ENCODE assay signal across 17 cellular contexts in the genomic region with DNA sequence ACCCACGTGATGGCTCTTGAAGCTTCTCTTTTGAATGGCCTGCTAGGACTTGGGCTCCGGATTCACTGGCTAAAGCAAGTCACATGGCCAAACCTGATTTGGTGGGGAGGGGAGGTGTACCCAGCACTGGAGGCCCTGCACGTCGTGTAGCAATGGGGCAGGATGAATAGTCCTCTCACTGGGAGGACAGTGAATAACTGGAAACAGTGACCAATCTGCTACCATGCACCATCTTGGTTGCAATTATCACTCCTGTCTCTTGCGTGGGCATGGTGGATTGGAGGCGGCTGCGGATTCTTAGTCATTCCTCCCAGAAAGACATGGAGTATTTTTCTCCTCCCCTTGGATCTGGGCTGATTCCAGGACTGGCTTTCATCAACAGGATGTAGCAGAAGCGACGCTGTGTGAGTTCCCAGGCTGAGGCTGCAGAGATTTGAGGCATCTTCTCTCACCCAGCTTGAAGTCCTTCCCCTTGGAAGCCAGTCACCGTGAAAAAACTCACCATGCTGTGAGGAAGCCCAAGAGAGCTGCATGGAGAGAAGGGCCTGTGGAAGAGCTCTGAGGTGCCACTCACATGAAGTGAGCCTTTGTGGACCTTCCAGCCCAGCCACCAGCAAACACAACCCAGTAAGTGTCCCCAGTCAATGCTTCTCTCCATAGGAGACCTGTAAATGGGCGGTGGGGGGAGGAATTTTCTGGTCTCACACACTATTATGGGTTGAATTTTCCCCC.
DNase-seq lines count a peak whose midpoint lies in the region; ATAC-seq, FAIRE-seq and TF ChIP-seq lines count a peak whose summit lies in the region.
"Had no signal": no experiment of that assay in that cellular context is flagged by ENCODE, and none has a peak within 500 bp of the region (broad histone marks: within the 10 kb centered on the region; RNA-seq: fewer than 3 reads in every experiment).

No MANE protein-coding gene starts in this region.

- H3K27me3 ChIP-seq in right lobe of liver, result no peaks in the 10 kb centered on the region
- H3K27me3 ChIP-seq in HepG2 (ENCODE audit: control insufficient read depth in 1 of 2, insufficient read depth in 2 of 2, low read length in 2 of 2), result no peaks in the 10 kb centered on the region
- H3K27me3 ChIP-seq in CD4-positive, alpha-beta T cell (ENCODE audit: control insufficient read depth, insufficient read depth, low read length), result no peaks in the 10 kb centered on the region
- H3K27me3 ChIP-seq: colonic mucosa, tibial artery had no signal

- H3K4me1 ChIP-seq in right lobe of liver (no peaks in the 10 kb centered on the region), HepG2 (ENCODE audit: insufficient read depth, low read length) (peaks cover 56% of the 10 kb centered on the region), kidney (ENCODE audit: control insufficient read depth in 1 of 2, insufficient read depth in 1 of 2, low read depth in 1 of 2, low read length in 2 of 2) (no peaks in the 10 kb centered on the region)
- H3K4me1 ChIP-seq: colonic mucosa, HAP-1 had no signal

- POLR2A ChIA-PET in HepG2 (lab: Yijun Ruan, JAX) (no interaction called here), WTC11 (lab: Charles Lee) (no interaction called here)
- POLR2A ChIA-PET in CD4-positive, alpha-beta T cell (lab: Charles Lee), result no interaction called here

- no peak overlapping the region for H3K27ac ChIP-seq in right lobe of liver
- H3K27ac ChIP-seq in HepG2 (ENCODE audit: extremely low read length, insufficient read depth, low read length), result no peak overlapping the region
- no peak overlapping the region for H3K27ac ChIP-seq in kidney (ENCODE audit: low read depth in 2 of 2, low read length in 2 of 2)
- H3K27ac ChIP-seq in CD4-positive, alpha-beta T cell (ENCODE audit: low read depth, low read length), result no peak overlapping the region
- H3K27ac ChIP-seq: colonic mucosa, tibial artery had no signal

- H4K20me1 ChIP-seq in HepG2 (ENCODE audit: insufficient read depth, low read length), result no peaks in the 10 kb centered on the region

- WGBS in right lobe of liver (ENCODE audit: insufficient coverage, low coverage, low lambda C conversion rate, missing lambda C conversion rate), result 49% methylated on average over 5 of the region's 11 CpGs
- 86% methylated on average over 9 of the region's 11 CpGs for WGBS in HepG2 (ENCODE audit: low lambda C conversion rate)

- DNase-seq in right lobe of liver, result peak in 1 of 3 donors; percentile 23
- DNase-seq in HepG2 (ENCODE audit: low spot score), result no peak
- DNase-seq in WTC11 (ENCODE audit: low spot score), result no peak
- DNase-seq in kidney, result peak; percentile 21
- no peak for DNase-seq in NCI-H1694 (lab: John Stamatoyannopoulos, UW)
- DNase-seq in kidney tubule cell (ENCODE audit: low spot score), result no peak
- DNase-seq in CD4-positive, alpha-beta T cell, result no peak
- no peak for DNase-seq in OCI-M2 (lab: John Stamatoyannopoulos, UW; ENCODE audit: unreplicated experiment)
- DNase-seq: ACHN; activated naive CD8-positive, alpha-beta T cell treated with anti-CD3 and anti-CD28 coated beads for 36 hours; colonic mucosa; DMS53; RPMI8226; small intestine; tibial artery had no signal

- no peak for TF ChIP-seq CTCF in right lobe of liver (IDR thresholded peaks at IDR 0.05)
- no peak for TF ChIP-seq CTCF in HepG2 (CRISPR knock-in tag; IDR thresholded peaks at IDR 0.05)
- TF ChIP-seq CTCF in WTC11 (IDR thresholded peaks at IDR 0.05), result no peak
- no peak for TF ChIP-seq CTCF in kidney (IDR thresholded peaks at IDR 0.05; ENCODE audit: borderline replicate concordance, extremely low read depth, insufficient read depth)
- TF ChIP-seq CTCF in CD4-positive, alpha-beta T cell (IDR thresholded peaks at IDR 0.05), result no peak

- FAIRE-seq in HepG2 (lab: Jason Lieb, UNC), result no peak
- no peak for FAIRE-seq in kidney (lab: Jason Lieb, UNC)
- FAIRE-seq: small intestine, TTC549 had no signal

- no peak overlapping the region for H3K4me3 Mint-ChIP-seq in WTC11
- no peak overlapping the region for H3K4me3 Mint-ChIP-seq in CD4-positive, alpha-beta T cell
- H3K4me3 Mint-ChIP-seq: activated naive CD8-positive, alpha-beta T cell treated with anti-CD3 and anti-CD28 coated beads for 36 hours had no signal

- no TSS peak for BruUV-seq in HepG2 (replicated peaks; lab: Mats Ljungman, UMichigan)

- no peaks in the 10 kb centered on the region for H3K36me3 Mint-ChIP-seq in WTC11
- H3K36me3 Mint-ChIP-seq in CD4-positive, alpha-beta T cell (ENCODE audit: low read depth), result no peaks in the 10 kb centered on the region
- H3K36me3 Mint-ChIP-seq: activated naive CD8-positive, alpha-beta T cell treated with anti-CD3 and anti-CD28 coated beads for 36 hours had no signal

- ATAC-seq in right lobe of liver (peak; percentile 33 to 67 (median 42)), HepG2 (no peak), WTC11 (no peak)
- no peak for ATAC-seq in CD4-positive, alpha-beta T cell (ENCODE audit: poor library complexity)

- H3K79me2 ChIP-seq in HepG2 (ENCODE audit: insufficient read depth, low read length), result no peaks in the 10 kb centered on the region

- no peak overlapping the region for H3K27ac Mint-ChIP-seq in WTC11
- no peak overlapping the region for H3K27ac Mint-ChIP-seq in CD4-positive, alpha-beta T cell
- H3K27ac Mint-ChIP-seq: activated naive CD8-positive, alpha-beta T cell treated with anti-CD3 and anti-CD28 coated beads for 36 hours had no signal

- H3K27me3 Mint-ChIP-seq in WTC11 (ENCODE audit: low read depth), result peaks cover 25% of the 10 kb centered on the region
- H3K27me3 Mint-ChIP-seq in CD4-positive, alpha-beta T cell, result no peaks in the 10 kb centered on the region
- H3K27me3 Mint-ChIP-seq: activated naive CD8-positive, alpha-beta T cell treated with anti-CD3 and anti-CD28 coated beads for 36 hours had no signal

- intact Hi-C loops in right lobe of liver (cut with DNase I) (loop anchor here in 1 of 2 donors (10.0 kb wide), 1 partner anchor 105 kb away; no protein-coding TSS in a partner anchor), HepG2 (cut with micrococcal nuclease; ENCODE audit: unreplicated experiment) (no loop called here), kidney (cut with DNase I) (no loop called here)
- intact Hi-C loops in CD4-positive, alpha-beta T cell (cut with DNase I, micrococcal nuclease), result no loop called here

- H3K36me3 ChIP-seq in right lobe of liver, result no peaks in the 10 kb centered on the region
- no peaks in the 10 kb centered on the region for H3K36me3 ChIP-seq in HepG2 (replicated peaks in 1 of 2; ENCODE audit: control insufficient read depth in 1 of 2, insufficient read depth in 2 of 2, low read length in 2 of 2)
- no peaks in the 10 kb centered on the region for H3K36me3 ChIP-seq in kidney (ENCODE audit: control insufficient read depth in 1 of 2, insufficient read depth in 2 of 2, low read length in 2 of 2)
- H3K36me3 ChIP-seq: colonic mucosa, HAP-1, tibial artery had no signal

- no peak for TF ChIP-seq RAD21 in HepG2 (CRISPR knock-in tag; IDR thresholded peaks at IDR 0.05)

- H3K4me3 ChIP-seq in right lobe of liver (no peak overlapping the region), HepG2 (replicated peaks in 1 of 3; ENCODE audit: insufficient read depth in 1 of 3, low read depth in 2 of 3, low read length in 3 of 3) (no peak overlapping the region), kidney (ENCODE audit: low read length in 2 of 2) (no peak overlapping the region)
- H3K4me3 ChIP-seq: colonic mucosa, HAP-1, tibial artery had no signal

- TF ChIP-seq EP300 in HepG2 (IDR thresholded peaks at IDR 0.05; ENCODE audit: low read depth in 2 of 2, low read length in 2 of 2) (no peak), HepG2 (CRISPR knock-in tag; IDR thresholded peaks at IDR 0.05; ENCODE audit: borderline replicate concordance) (no peak)

- H3K9me3 ChIP-seq in right lobe of liver (no peaks in the 10 kb centered on the region), HepG2 (ENCODE audit: low read length) (no peaks in the 10 kb centered on the region), kidney (ENCODE audit: control insufficient read depth in 1 of 2, low read length in 2 of 2) (no peaks in the 10 kb centered on the region)
- H3K9me3 ChIP-seq in CD4-positive, alpha-beta T cell (ENCODE audit: control insufficient read depth, low read length), result no peaks in the 10 kb centered on the region
- H3K9me3 ChIP-seq: colonic mucosa, HAP-1, tibial artery had no signal

- peaks cover 5% of the 10 kb centered on the region; the same call in 1 of the 2 replicates for H3K4me1 Mint-ChIP-seq in WTC11
- no peaks in the 10 kb centered on the region for H3K4me1 Mint-ChIP-seq in CD4-positive, alpha-beta T cell (ENCODE audit: low read depth)
- H3K4me1 Mint-ChIP-seq: activated naive CD8-positive, alpha-beta T cell treated with anti-CD3 and anti-CD28 coated beads for 36 hours had no signal

- H3K4me2 ChIP-seq in HepG2 (ENCODE audit: low read depth, low read length), result no peak overlapping the region

- H2AFZ ChIP-seq in HepG2 (ENCODE audit: low read length), result no peak overlapping the region

- in situ Hi-C loops in HepG2 (cut with HindIII; ENCODE audit: extremely low pct_ligation_motif_present, low pct_unique_long_range_greater_than_20kb), result no loop called here

- no peaks in the 10 kb centered on the region for H3K9me3 Mint-ChIP-seq in WTC11
- no peaks in the 10 kb centered on the region for H3K9me3 Mint-ChIP-seq in CD4-positive, alpha-beta T cell
- H3K9me3 Mint-ChIP-seq: activated naive CD8-positive, alpha-beta T cell treated with anti-CD3 and anti-CD28 coated beads for 36 hours had no signal

- TF ChIP-seq POLR2A in right lobe of liver (IDR thresholded peaks at IDR 0.05) (no peak), HepG2 (IDR thresholded peaks at IDR 0.05; ENCODE audit: insufficient read depth in 1 of 2, low read depth in 2 of 2, low read length in 2 of 2) (no peak)

- CTCF ChIA-PET in HepG2 (lab: Yijun Ruan, JAX; ENCODE audit: low intra/inter-chr PET ratio, low total read pairs) (no interaction called here), WTC11 (lab: Charles Lee) (no interaction called here)
- CTCF ChIA-PET in CD4-positive, alpha-beta T cell (lab: Charles Lee), result no interaction called here

- H3K9ac ChIP-seq in HepG2 (ENCODE audit: insufficient read depth, low read depth, low read length) (no peak overlapping the region), kidney (ENCODE audit: low read length in 2 of 2) (no peak overlapping the region)

TF ChIP-seq in HepG2, 621 proteins besides CTCF, POLR2A, EP300 and RAD21 (continues in another document):
- TF ChIP-seq GATAD2A (CRISPR knock-in tag; IDR thresholded peaks at IDR 0.05) (no peak), MEIS2 (CRISPR knock-in tag; IDR thresholded peaks at IDR 0.05) (no peak), MTF1 (CRISPR knock-in tag; IDR thresholded peaks at IDR 0.05) (no peak)

TF ChIP-seq in WTC11, 78 proteins besides CTCF, POLR2A, EP300 and RAD21:
- TF ChIP-seq, protein P1, sequence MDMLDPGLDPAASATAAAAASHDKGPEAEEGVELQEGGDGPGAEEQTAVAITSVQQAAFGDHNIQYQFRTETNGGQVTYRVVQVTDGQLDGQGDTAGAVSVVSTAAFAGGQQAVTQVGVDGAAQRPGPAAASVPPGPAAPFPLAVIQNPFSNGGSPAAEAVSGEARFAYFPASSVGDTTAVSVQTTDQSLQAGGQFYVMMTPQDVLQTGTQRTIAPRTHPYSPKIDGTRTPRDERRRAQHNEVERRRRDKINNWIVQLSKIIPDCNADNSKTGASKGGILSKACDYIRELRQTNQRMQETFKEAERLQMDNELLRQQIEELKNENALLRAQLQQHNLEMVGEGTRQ (CRISPR knock-in tag; IDR thresholded peaks at IDR 0.05), result peak; percentile 42; the same call in 1 of the 2 replicates
- TF ChIP-seq TEAD1 (CRISPR knock-in tag; IDR thresholded peaks at IDR 0.05), result no peak
TF ChIP-seq in WTC11: peak in this region for 1.

Comparison
In these comparisons a context has a peak if more than half of its experiments do, and no peak if none do; other contexts are left out.
1. ATAC-seq: peak in right lobe of liver (4 of 4); none in HepG2 (single experiment), WTC11 (single experiment) and CD4-positive, alpha-beta T cell (single experiment).